Comparison of ENCODE assay signal across 9 cellular contexts in genomic region chr19:20776083-20777076, GRCh38. TPM values are rescaled to one million over a fixed set of nuclear protein-coding genes. Genes with fewer than 3 reads are reported as not detected.
DNase-seq lines count a peak whose midpoint lies in the region; ATAC-seq, FAIRE-seq and TF ChIP-seq lines count a peak whose summit lies in the region.
"Had no signal": no experiment of that assay in that cellular context is flagged by ENCODE, and none has a peak within 500 bp of the region (broad histone marks: within the 10 kb centered on the region; RNA-seq: fewer than 3 reads in every experiment).

Gene ZNF66 (plus strand): TSS chr19:20776304. CDS start chr19:20776448, 144 bp downstream.

- DNase-seq in NCI-H446 (lab: John Stamatoyannopoulos, UW) (peak; percentile 5 to 40), NCI-H446 treated with DMSO at 0.1 percent for 48 hours (lab: John Stamatoyannopoulos, UW) (no peak), NCI-H2107 treated with DMSO at 0.1 percent for 48 hours (lab: John Stamatoyannopoulos, UW; ENCODE audit: unreplicated experiment) (peak; percentile 81), activated B cell treated with CpG ODN at 0.5 μM for 24 hours (peak; percentile 85)
- DNase-seq in central memory CD8-positive, alpha-beta T cell (ENCODE audit: low spot score in 2 of 2): peak; percentile 88 to 96
- DNase-seq in stimulated activated CD4-positive, alpha-beta T cell treated with anti-CD3 and anti-CD28 coated beads, Interleukin-12 subunit alpha, Interleukin-12 subunit beta, amount 100 ng/mL, for 4 hours: peak; percentile 87

- intact Hi-C loops in activated B cell treated with CpG ODN at 0.5 μM for 24 hours (cut with micrococcal nuclease): loop anchor here (1.0 to 10.0 kb wide), 10 partner anchors 115 to 728 kb away; partner anchors contain the start of genes ZNF429, ZNF430, ZNF431 and ZNF626

- H3K27ac Mint-ChIP-seq in activated B cell treated with CpG ODN at 0.5 μM for 24 hours: peak within 1 kb of the TSS; percentile 91
- H3K27ac Mint-ChIP-seq in central memory CD8-positive, alpha-beta T cell (ENCODE audit: low read depth): peak within 1 kb of the TSS; percentile 99

- CTCF ChIA-PET in activated B cell treated with CpG ODN at 0.5 μM for 24 hours (lab: Charles Lee): no interaction called here

- H3K4me1 Mint-ChIP-seq in activated B cell treated with CpG ODN at 0.5 μM for 24 hours: peaks cover 10% of the 10 kb centered on the region
- H3K4me1 Mint-ChIP-seq in central memory CD8-positive, alpha-beta T cell: peaks cover 30% of the 10 kb centered on the region

- H3K4me3 Mint-ChIP-seq in activated B cell treated with CpG ODN at 0.5 μM for 24 hours: peak within 1 kb of the TSS; percentile 98
- peak within 1 kb of the TSS; percentile 99 for H3K4me3 Mint-ChIP-seq in central memory CD8-positive, alpha-beta T cell

- H3K36me3 Mint-ChIP-seq in activated B cell treated with CpG ODN at 0.5 μM for 24 hours (ENCODE audit: low read depth): peaks cover 27% of the 10 kb centered on the region
- H3K36me3 Mint-ChIP-seq in central memory CD8-positive, alpha-beta T cell (ENCODE audit: insufficient read depth): peaks cover 8% of the 10 kb centered on the region

- no peak for TF ChIP-seq CTCF in activated B cell treated with CpG ODN at 0.5 μM for 24 hours (IDR thresholded peaks at IDR 0.05)

- ATAC-seq in HG03025 (IDR thresholded peaks at IDR 0.05; ENCODE audit: low FRiP score, unreplicated experiment): peak; percentile 97
- peak; percentile 98 for ATAC-seq in activated B cell treated with CpG ODN at 0.5 μM for 24 hours (ENCODE audit: low read depth)
- ATAC-seq in central memory CD8-positive, alpha-beta T cell (replicated peaks; ENCODE audit: extremely low read depth, poor library complexity, severe bottlenecking): peak; percentile 100
- ATAC-seq: A549 had no signal

- POLR2A ChIA-PET in activated B cell treated with CpG ODN at 0.5 μM for 24 hours (lab: Charles Lee): interaction anchor here (0.5 to 2.5 kb wide), 22 partner anchors 10 to 1112 kb away, joined by 3 to 33 read pairs (median 5); partner anchors contain the start of genes ATP13A1, ZNF100, ZNF429 and ZNF43

- H3K27me3 Mint-ChIP-seq in activated B cell treated with CpG ODN at 0.5 μM for 24 hours: no peaks in the 10 kb centered on the region
- no peaks in the 10 kb centered on the region for H3K27me3 Mint-ChIP-seq in central memory CD8-positive, alpha-beta T cell

- peak; percentile 96 for FAIRE-seq in islet of Langerhans (lab: Jason Lieb, UNC)
- FAIRE-seq: A549 had no signal

- H3K9me3 Mint-ChIP-seq in activated B cell treated with CpG ODN at 0.5 μM for 24 hours: no peaks in the 10 kb centered on the region
- H3K9me3 Mint-ChIP-seq in central memory CD8-positive, alpha-beta T cell: no peaks in the 10 kb centered on the region

RNA-seq across cellular contexts. Expression of gene ZNF66, which starts in this region (rescaled TPM):
- total RNA-seq in activated B cell treated with CpG ODN at 0.5 μM for 24 hours: 17.5 and 19.1 TPM in 2 replicates
